ENCODE assay signal across 1 cellular context in genomic region chr3:60839242-60839641, GRCh38.
TF ChIP-seq lines count a peak whose summit lies in the region.

No MANE protein-coding gene starts in this region.

TF ChIP-seq in GM23338, 12 proteins besides CTCF, POLR2A, EP300 and RAD21 (continued from another document):
- TF ChIP-seq EZH2phosphoT487 (IDR thresholded peaks at IDR 0.05; ENCODE audit: unreplicated experiment) (no peak), NANOG (IDR thresholded peaks at IDR 0.05; ENCODE audit: borderline replicate concordance) (no peak), JUNB (IDR thresholded peaks at IDR 0.05; ENCODE audit: unreplicated experiment) (no peak), STAT1 (IDR thresholded peaks at IDR 0.05; ENCODE audit: unreplicated experiment) (no peak), CREB1 (CRISPR knock-in tag; IDR thresholded peaks at IDR 0.05; ENCODE audit: low read depth) (no peak), ZNF114 (CRISPR knock-in tag; IDR thresholded peaks at IDR 0.05) (no peak), ZNF331 (CRISPR knock-in tag; IDR thresholded peaks at IDR 0.05; ENCODE audit: low read depth) (no peak), ETS1 (IDR thresholded peaks at IDR 0.05) (no peak), EZH2 (IDR thresholded peaks at IDR 0.05; ENCODE audit: low read depth, unreplicated experiment) (no peak)
- TF ChIP-seq, protein P1, sequence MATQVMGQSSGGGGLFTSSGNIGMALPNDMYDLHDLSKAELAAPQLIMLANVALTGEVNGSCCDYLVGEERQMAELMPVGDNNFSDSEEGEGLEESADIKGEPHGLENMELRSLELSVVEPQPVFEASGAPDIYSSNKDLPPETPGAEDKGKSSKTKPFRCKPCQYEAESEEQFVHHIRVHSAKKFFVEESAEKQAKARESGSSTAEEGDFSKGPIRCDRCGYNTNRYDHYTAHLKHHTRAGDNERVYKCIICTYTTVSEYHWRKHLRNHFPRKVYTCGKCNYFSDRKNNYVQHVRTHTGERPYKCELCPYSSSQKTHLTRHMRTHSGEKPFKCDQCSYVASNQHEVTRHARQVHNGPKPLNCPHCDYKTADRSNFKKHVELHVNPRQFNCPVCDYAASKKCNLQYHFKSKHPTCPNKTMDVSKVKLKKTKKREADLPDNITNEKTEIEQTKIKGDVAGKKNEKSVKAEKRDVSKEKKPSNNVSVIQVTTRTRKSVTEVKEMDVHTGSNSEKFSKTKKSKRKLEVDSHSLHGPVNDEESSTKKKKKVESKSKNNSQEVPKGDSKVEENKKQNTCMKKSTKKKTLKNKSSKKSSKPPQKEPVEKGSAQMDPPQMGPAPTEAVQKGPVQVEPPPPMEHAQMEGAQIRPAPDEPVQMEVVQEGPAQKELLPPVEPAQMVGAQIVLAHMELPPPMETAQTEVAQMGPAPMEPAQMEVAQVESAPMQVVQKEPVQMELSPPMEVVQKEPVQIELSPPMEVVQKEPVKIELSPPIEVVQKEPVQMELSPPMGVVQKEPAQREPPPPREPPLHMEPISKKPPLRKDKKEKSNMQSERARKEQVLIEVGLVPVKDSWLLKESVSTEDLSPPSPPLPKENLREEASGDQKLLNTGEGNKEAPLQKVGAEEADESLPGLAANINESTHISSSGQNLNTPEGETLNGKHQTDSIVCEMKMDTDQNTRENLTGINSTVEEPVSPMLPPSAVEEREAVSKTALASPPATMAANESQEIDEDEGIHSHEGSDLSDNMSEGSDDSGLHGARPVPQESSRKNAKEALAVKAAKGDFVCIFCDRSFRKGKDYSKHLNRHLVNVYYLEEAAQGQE (IDR thresholded peaks at IDR 0.05; ENCODE audit: unreplicated experiment): no peak
- TF ChIP-seq, protein P2, sequence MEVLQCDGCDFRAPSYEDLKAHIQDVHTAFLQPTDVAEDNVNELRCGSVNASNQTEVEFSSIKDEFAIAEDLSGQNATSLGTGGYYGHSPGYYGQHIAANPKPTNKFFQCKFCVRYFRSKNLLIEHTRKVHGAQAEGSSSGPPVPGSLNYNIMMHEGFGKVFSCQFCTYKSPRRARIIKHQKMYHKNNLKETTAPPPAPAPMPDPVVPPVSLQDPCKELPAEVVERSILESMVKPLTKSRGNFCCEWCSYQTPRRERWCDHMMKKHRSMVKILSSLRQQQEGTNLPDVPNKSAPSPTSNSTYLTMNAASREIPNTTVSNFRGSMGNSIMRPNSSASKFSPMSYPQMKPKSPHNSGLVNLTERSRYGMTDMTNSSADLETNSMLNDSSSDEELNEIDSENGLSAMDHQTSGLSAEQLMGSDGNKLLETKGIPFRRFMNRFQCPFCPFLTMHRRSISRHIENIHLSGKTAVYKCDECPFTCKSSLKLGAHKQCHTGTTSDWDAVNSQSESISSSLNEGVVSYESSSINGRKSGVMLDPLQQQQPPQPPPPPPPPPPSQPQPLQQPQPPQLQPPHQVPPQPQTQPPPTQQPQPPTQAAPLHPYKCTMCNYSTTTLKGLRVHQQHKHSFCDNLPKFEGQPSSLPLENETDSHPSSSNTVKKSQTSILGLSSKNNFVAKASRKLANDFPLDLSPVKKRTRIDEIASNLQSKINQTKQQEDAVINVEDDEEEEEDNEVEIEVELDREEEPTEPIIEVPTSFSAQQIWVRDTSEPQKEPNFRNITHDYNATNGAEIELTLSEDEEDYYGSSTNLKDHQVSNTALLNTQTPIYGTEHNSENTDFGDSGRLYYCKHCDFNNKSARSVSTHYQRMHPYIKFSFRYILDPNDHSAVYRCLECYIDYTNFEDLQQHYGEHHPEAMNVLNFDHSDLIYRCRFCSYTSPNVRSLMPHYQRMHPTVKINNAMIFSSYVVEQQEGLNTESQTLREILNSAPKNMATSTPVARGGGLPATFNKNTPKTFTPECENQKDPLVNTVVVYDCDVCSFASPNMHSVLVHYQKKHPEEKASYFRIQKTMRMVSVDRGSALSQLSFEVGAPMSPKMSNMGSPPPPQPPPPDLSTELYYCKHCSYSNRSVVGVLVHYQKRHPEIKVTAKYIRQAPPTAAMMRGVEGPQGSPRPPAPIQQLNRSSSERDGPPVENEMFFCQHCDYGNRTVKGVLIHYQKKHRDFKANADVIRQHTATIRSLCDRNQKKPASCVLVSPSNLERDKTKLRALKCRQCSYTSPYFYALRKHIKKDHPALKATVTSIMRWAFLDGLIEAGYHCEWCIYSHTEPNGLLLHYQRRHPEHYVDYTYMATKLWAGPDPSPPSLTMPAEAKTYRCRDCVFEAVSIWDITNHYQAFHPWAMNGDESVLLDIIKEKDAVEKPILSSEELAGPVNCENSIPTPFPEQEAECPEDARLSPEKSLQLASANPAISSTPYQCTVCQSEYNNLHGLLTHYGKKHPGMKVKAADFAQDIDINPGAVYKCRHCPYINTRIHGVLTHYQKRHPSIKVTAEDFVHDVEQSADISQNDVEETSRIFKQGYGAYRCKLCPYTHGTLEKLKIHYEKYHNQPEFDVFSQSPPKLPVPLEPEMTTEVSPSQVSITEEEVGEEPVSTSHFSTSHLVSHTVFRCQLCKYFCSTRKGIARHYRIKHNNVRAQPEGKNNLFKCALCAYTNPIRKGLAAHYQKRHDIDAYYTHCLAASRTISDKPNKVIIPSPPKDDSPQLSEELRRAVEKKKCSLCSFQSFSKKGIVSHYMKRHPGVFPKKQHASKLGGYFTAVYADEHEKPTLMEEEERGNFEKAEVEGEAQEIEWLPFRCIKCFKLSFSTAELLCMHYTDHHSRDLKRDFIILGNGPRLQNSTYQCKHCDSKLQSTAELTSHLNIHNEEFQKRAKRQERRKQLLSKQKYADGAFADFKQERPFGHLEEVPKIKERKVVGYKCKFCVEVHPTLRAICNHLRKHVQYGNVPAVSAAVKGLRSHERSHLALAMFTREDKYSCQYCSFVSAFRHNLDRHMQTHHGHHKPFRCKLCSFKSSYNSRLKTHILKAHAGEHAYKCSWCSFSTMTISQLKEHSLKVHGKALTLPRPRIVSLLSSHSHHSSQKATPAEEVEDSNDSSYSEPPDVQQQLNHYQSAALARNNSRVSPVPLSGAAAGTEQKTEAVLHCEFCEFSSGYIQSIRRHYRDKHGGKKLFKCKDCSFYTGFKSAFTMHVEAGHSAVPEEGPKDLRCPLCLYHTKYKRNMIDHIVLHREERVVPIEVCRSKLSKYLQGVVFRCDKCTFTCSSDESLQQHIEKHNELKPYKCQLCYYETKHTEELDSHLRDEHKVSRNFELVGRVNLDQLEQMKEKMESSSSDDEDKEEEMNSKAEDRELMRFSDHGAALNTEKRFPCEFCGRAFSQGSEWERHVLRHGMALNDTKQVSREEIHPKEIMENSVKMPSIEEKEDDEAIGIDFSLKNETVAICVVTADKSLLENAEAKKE (CRISPR knock-in tag; IDR thresholded peaks at IDR 0.05): no peak
